33 cellular contexts compared by ENCODE assay signal in genomic region chr4:177612684-177613083, GRCh38.
"Had no signal": no experiment of that assay in that cellular context is flagged by ENCODE, and none has a peak within 500 bp of the region (broad histone marks: within the 10 kb centered on the region; RNA-seq: fewer than 3 reads in every experiment).

No MANE protein-coding gene starts in this region.

- H3K9me3 ChIP-seq: MG63 had no signal

- H3K36me3 ChIP-seq: MG63 had no signal

- H3K27me3 ChIP-seq: MG63 had no signal

- H3K4me3 ChIP-seq: MG63 had no signal

- DNase-seq: Karpas-422, Kasumi-1, MG63, MM.1S, MV-4-11, NCI-H1048, NCI-H1092, NCI-H1092 treated with DMSO at 0.1 percent for 48 hours, NCI-H1105, NCI-H1105 treated with DMSO at 0.1 percent for 48 hours, NCI-H1417 treated with DMSO at 0.1 percent for 48 hours, NCI-H1436, NCI-H1436 treated with DMSO at 0.1 percent for 48 hours, NCI-H146, NCI-H1694, NCI-H1694 treated with DMSO at 0.1 percent for 48 hours, NCI-H187, NCI-H187 treated with DMSO at 0.1 percent for 48 hours, NCI-H1930, NCI-H2029, NCI-H2029 treated with DMSO at 0.1 percent for 48 hours, NCI-H2081, NCI-H2081 treated with DMSO at 0.1 percent for 48 hours, NCI-H2107, NCI-H2171, NCI-H2171 treated with DMSO at 0.1 percent for 48 hours, NCI-H2227 treated with DMSO at 0.1 percent for 48 hours, NCI-H226, NCI-H345, NCI-H446, NCI-H446 treated with DMSO at 0.1 percent for 48 hours, NCI-H510A, NCI-H510A treated with DMSO at 0.1 percent for 48 hours had no signal
